In genomic region chr1:62398377-62398776, GRCh38 we compare ENCODE assay signal across 19 cellular contexts. TPM values are rescaled to one million over a fixed set of nuclear protein-coding genes. Genes with fewer than 3 reads are reported as not detected.
DNase-seq lines count a peak whose midpoint lies in the region; ATAC-seq and TF ChIP-seq lines count a peak whose summit lies in the region.
"Had no signal": no experiment of that assay in that cellular context is flagged by ENCODE, and none has a peak within 500 bp of the region (broad histone marks: within the 10 kb centered on the region; RNA-seq: fewer than 3 reads in every experiment).

No MANE protein-coding gene starts in this region.

- H4K20me1 ChIP-seq in PC-3 (ENCODE audit: low read length) = no peaks in the 10 kb centered on the region

- H3K9me3 ChIP-seq in PC-3 (ENCODE audit: low read length) = no peaks in the 10 kb centered on the region
- no peaks in the 10 kb centered on the region for H3K9me3 ChIP-seq in vagina
- H3K9me3 ChIP-seq: upper lobe of left lung had no signal

- no peak overlapping the region for H3K4me3 ChIP-seq in PC-3 (ENCODE audit: low read length)
- no peak overlapping the region for H3K4me3 ChIP-seq in epithelial cell of esophagus (ENCODE audit: low read length)
- no peak overlapping the region for H3K4me3 ChIP-seq in vagina
- H3K4me3 ChIP-seq: smooth muscle cell, upper lobe of left lung had no signal

- no peaks in the 10 kb centered on the region for H3K9me2 ChIP-seq in PC-3 (replicated peaks; ENCODE audit: low read length)

- no peaks in the 10 kb centered on the region for H3K79me2 ChIP-seq in PC-3 (ENCODE audit: low read length)
- H3K79me2 ChIP-seq: parathyroid adenoma had no signal

- intact Hi-C loops in PC-3 (cut with micrococcal nuclease) (no loop called here), vagina (cut with DNase I) (no loop called here)

- TF ChIP-seq CTCF in PC-3 (conservative IDR thresholded peaks at IDR 0.05; ENCODE audit: low read depth, low read length) = no peak
- no peak for TF ChIP-seq CTCF in epithelial cell of esophagus (IDR thresholded peaks at IDR 0.05; ENCODE audit: insufficient read depth, low read depth, low read length, missing control alignments)
- TF ChIP-seq CTCF in vagina (IDR thresholded peaks at IDR 0.05) = no peak

- no peaks in the 10 kb centered on the region for H3K36me3 ChIP-seq in PC-3 (ENCODE audit: low read depth, low read length)
- no peaks in the 10 kb centered on the region for H3K36me3 ChIP-seq in vagina
- H3K36me3 ChIP-seq: upper lobe of left lung had no signal

- CTCF ChIA-PET in PC-3 (lab: Charles Lee) = no interaction called here

- no peaks in the 10 kb centered on the region for H3F3A ChIP-seq in PC-3 (ENCODE audit: low read length, unreplicated experiment)

- H3K27ac ChIP-seq in PC-3 (ENCODE audit: low read length) = no peak overlapping the region
- H3K27ac ChIP-seq in vagina = no peak overlapping the region
- H3K27ac ChIP-seq: HL-60, parathyroid adenoma, upper lobe of left lung had no signal

- H3K4me1 ChIP-seq in PC-3 (ENCODE audit: insufficient read depth, low read length) = no peaks in the 10 kb centered on the region
- H3K4me1 ChIP-seq in vagina = no peaks in the 10 kb centered on the region
- H3K4me1 ChIP-seq: parathyroid adenoma, upper lobe of left lung had no signal

- no peaks in the 10 kb centered on the region for H3K27me3 ChIP-seq in PC-3 (ENCODE audit: low read length)
- no peaks in the 10 kb centered on the region for H3K27me3 ChIP-seq in vagina
- H3K27me3 ChIP-seq: upper lobe of left lung had no signal

- no peak for ATAC-seq in PC-3
- ATAC-seq: activated CD4-positive, alpha-beta T cell treated with anti-CD3 and anti-CD28 coated beads for 36 hours; activated naive CD4-positive, alpha-beta T cell treated with anti-CD3 and anti-CD28 coated beads, Interleukin-2, amount 50 U/mL, for 72 hours; left lobe of liver had no signal

- no peak overlapping the region for H3K4me2 ChIP-seq in PC-3 (ENCODE audit: low read length)
- H3K4me2 ChIP-seq: smooth muscle cell had no signal

- POLR2A ChIA-PET in PC-3 (lab: Charles Lee; ENCODE audit: unreplicated experiment) = no interaction called here

- no TSS peak for BruUV-seq in PC-3 (replicated peaks; lab: Mats Ljungman, UMichigan)

- no peak overlapping the region for H3K9ac ChIP-seq in PC-3 (ENCODE audit: low read length)
- H3K9ac ChIP-seq: parathyroid adenoma had no signal

- no peak overlapping the region for H2AFZ ChIP-seq in PC-3 (ENCODE audit: low read length)
- H2AFZ ChIP-seq: parathyroid adenoma had no signal

- no peak for TF ChIP-seq POLR2A in vagina (IDR thresholded peaks at IDR 0.05)

- peak; percentile 85 for DNase-seq in EL
- DNase-seq in PC-3 = peak; percentile 52
- peak; percentile 81 for DNase-seq in epithelial cell of esophagus (ENCODE audit: low read depth)
- DNase-seq in putamen (ENCODE audit: low spot score) = peak; percentile 19
- no peak for DNase-seq in stimulated activated naive CD4-positive, alpha-beta T cell (lab: John Stamatoyannopoulos, UW)
- no peak for DNase-seq in SHP77 treated with DMSO at 0.1 percent for 48 hours (lab: John Stamatoyannopoulos, UW)
- DNase-seq in vagina (ENCODE audit: extremely low spot score in 2 of 2) = no peak
- DNase-seq: activated CD4-positive, alpha-beta T cell treated with anti-CD3 and anti-CD28 coated beads for 36 hours; CD4-positive, CD25-positive, alpha-beta regulatory T cell; DND-41; hippocampal formation; NCI-H2081; stimulated activated naive CD4-positive, alpha-beta T cell treated with Interleukin-2 at 50 U/mL for 16 hours; upper lobe of left lung had no signal

RNA-seq across cellular contexts. Expression of gene USP1, which starts 38.5 kb away (rescaled TPM):
- total RNA-seq in PC-3 (2014; rRNA removed) (42.6 and 43.8 TPM in 2 replicates), vagina (22.1 TPM)

Comparison
In these comparisons a context has a peak if more than half of its experiments do, and no peak if none do; other contexts are left out.
1. DNase-seq: peak in EL (single experiment), PC-3 (single experiment), epithelial cell of esophagus (single experiment) and putamen (single experiment); none in stimulated activated naive CD4-positive, alpha-beta T cell (0 of 6), SHP77 treated with DMSO at 0.1 percent for 48 hours (single experiment) and vagina (0 of 2).